In the genomic region with DNA sequence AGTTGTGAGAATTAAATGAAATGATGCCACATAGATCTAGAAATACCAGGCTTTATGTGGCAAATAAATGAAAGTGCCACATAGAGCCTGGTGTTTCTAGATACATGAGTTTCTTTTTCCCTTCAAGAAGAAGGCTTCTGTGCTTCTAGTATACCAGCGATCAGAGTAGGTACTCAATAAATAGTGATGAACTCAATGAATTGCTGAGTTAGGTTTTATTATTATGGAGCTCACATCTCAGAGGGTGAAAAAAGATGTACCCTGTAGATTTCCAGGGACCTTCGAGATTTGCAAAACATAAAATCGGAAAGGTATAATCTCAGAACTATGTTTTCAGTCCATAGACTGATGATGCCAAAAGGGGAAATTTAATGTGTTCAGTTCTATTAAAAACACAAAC, we compare ENCODE assay signal across 10 cellular contexts. TPM values are rescaled to one million over a fixed set of nuclear protein-coding genes. Genes with fewer than 3 reads are reported as not detected.
A peak's percentile ranks its signal among the peaks of the same experiment; 100 is the strongest.
DNase-seq lines count a peak whose midpoint lies in the region; ATAC-seq and TF ChIP-seq lines count a peak whose summit lies in the region.
"Had no signal": no experiment of that assay in that cellular context is flagged by ENCODE, and none has a peak within 500 bp of the region (broad histone marks: within the 10 kb centered on the region; RNA-seq: fewer than 3 reads in every experiment).

No MANE protein-coding gene starts in this region.

- H3K4me3 ChIP-seq in breast epithelium, result no peak overlapping the region

- H3K9me3 Mint-ChIP-seq in activated CD8-positive, alpha-beta memory T cell treated with anti-CD3 and anti-CD28 coated beads, Interleukin-2, amount 10 ng/mL, durations not matched to agents 7 days and 5 days (ENCODE audit: low read depth), result no peaks in the 10 kb centered on the region
- H3K9me3 Mint-ChIP-seq in natural killer cell, result no peaks in the 10 kb centered on the region
- H3K9me3 Mint-ChIP-seq in type B pancreatic cell, result no peaks in the 10 kb centered on the region
- H3K9me3 Mint-ChIP-seq: activated T-helper 2 cell treated with anti-CD3 and anti-CD28 coated beads, Interferon-gamma antibody, Interleukin-2, Interleukin-4, amounts not matched to agents 10 μg/mL and 5 μg/mL and 100 μg/mL, durations not matched to agents 14 hours and 24 hours and 36 hours had no signal

- H3K36me3 Mint-ChIP-seq in activated CD8-positive, alpha-beta memory T cell treated with anti-CD3 and anti-CD28 coated beads, Interleukin-2, amount 10 ng/mL, durations not matched to agents 7 days and 5 days, result peaks cover 4% of the 10 kb centered on the region
- H3K36me3 Mint-ChIP-seq in natural killer cell (no peaks in the 10 kb centered on the region), type B pancreatic cell (no peaks in the 10 kb centered on the region)

- H3K27me3 Mint-ChIP-seq in activated CD8-positive, alpha-beta memory T cell treated with anti-CD3 and anti-CD28 coated beads, Interleukin-2, amount 10 ng/mL, durations not matched to agents 7 days and 5 days, result peaks cover 4% of the 10 kb centered on the region
- no peaks in the 10 kb centered on the region for H3K27me3 Mint-ChIP-seq in natural killer cell (ENCODE audit: low read depth in 2 of 2)
- H3K27me3 Mint-ChIP-seq in type B pancreatic cell, result peaks cover 23% of the 10 kb centered on the region

- H3K36me3 ChIP-seq in breast epithelium, result no peaks in the 10 kb centered on the region

- CTCF ChIA-PET in activated CD8-positive, alpha-beta memory T cell treated with anti-CD3 and anti-CD28 coated beads, Interleukin-2, amount 10 ng/mL, durations not matched to agents 7 days and 5 days (lab: Charles Lee), result interaction anchor here (0.9 to 5.1 kb wide), 8 partner anchors 21 to 384 kb away, joined by 3 to 25 read pairs (median 3); a partner anchor contains a TSS

- H3K27me3 ChIP-seq in breast epithelium, result no peaks in the 10 kb centered on the region

- H3K27ac ChIP-seq in breast epithelium, result peak overlapping the region; percentile 95 to 96

- no peak overlapping the region for H3K4me3 Mint-ChIP-seq in activated CD8-positive, alpha-beta memory T cell treated with anti-CD3 and anti-CD28 coated beads, Interleukin-2, amount 10 ng/mL, durations not matched to agents 7 days and 5 days
- peak overlapping the region; percentile 80 for H3K4me3 Mint-ChIP-seq in natural killer cell
- H3K4me3 Mint-ChIP-seq in type B pancreatic cell, result peak overlapping the region; percentile 84

- H3K4me1 Mint-ChIP-seq in activated CD8-positive, alpha-beta memory T cell treated with anti-CD3 and anti-CD28 coated beads, Interleukin-2, amount 10 ng/mL, durations not matched to agents 7 days and 5 days, result peaks cover 41% of the 10 kb centered on the region
- H3K4me1 Mint-ChIP-seq in natural killer cell, result peaks cover 30 to 34% of the 10 kb centered on the region in 2 donors
- peaks cover 29% of the 10 kb centered on the region for H3K4me1 Mint-ChIP-seq in type B pancreatic cell (ENCODE audit: unreplicated experiment)

- TF ChIP-seq POLR2A in breast epithelium (IDR thresholded peaks at IDR 0.05), result no peak

- H3K4me1 ChIP-seq in breast epithelium, result peaks cover 3 to 6% of the 10 kb centered on the region in 2 donors

- no peaks in the 10 kb centered on the region for H3K9me3 ChIP-seq in breast epithelium

- intact Hi-C loops in breast epithelium (cut with DNase I; ENCODE audit: low total_unique reads), result no loop called here
- intact Hi-C loops in natural killer cell (cut with micrococcal nuclease), result no loop called here
- intact Hi-C loops in Right ventricle myocardium superior (cut with DNase I), result no loop called here

- DNase-seq in activated CD8-positive, alpha-beta memory T cell treated with anti-CD3 and anti-CD28 coated beads, Interleukin-2, amount 10 ng/mL, durations not matched to agents 7 days and 5 days, result no peak
- no peak for DNase-seq in activated CD8-positive, alpha-beta memory T cell treated with anti-CD3 and anti-CD28 coated beads, Interleukin-2, amount 50 U/mL, for 4 hours
- DNase-seq in breast epithelium (ENCODE audit: low spot score in 2 of 2), result no peak
- DNase-seq in natural killer cell, result no peak
- no peak for DNase-seq in type B pancreatic cell (ENCODE audit: extremely low spot score, unreplicated experiment)
- DNase-seq in Right ventricle myocardium superior, result no peak
- DNase-seq in islet precursor cell, result no peak
- DNase-seq: NCI-H187 treated with DMSO at 0.1 percent for 48 hours had no signal

- peak overlapping the region; percentile 66 for H3K27ac Mint-ChIP-seq in activated CD8-positive, alpha-beta memory T cell treated with anti-CD3 and anti-CD28 coated beads, Interleukin-2, amount 10 ng/mL, durations not matched to agents 7 days and 5 days
- H3K27ac Mint-ChIP-seq in natural killer cell, result peak overlapping the region; percentile 78 to 83
- peak overlapping the region; percentile 98 for H3K27ac Mint-ChIP-seq in type B pancreatic cell
- H3K27ac Mint-ChIP-seq: activated T-helper 2 cell treated with anti-CD3 and anti-CD28 coated beads, Interferon-gamma antibody, Interleukin-2, Interleukin-4, amounts not matched to agents 10 μg/mL and 5 μg/mL and 100 μg/mL, durations not matched to agents 14 hours and 24 hours and 36 hours had no signal

- TF ChIP-seq CTCF in breast epithelium (IDR thresholded peaks at IDR 0.05), result no peak
- no peak for TF ChIP-seq CTCF in natural killer cell (IDR thresholded peaks at IDR 0.05)
- no peak for TF ChIP-seq CTCF in type B pancreatic cell (conservative IDR thresholded peaks at IDR 0.05)

- no peak for ATAC-seq in activated CD8-positive, alpha-beta memory T cell treated with anti-CD3 and anti-CD28 coated beads, Interleukin-2, amount 10 ng/mL, durations not matched to agents 7 days and 5 days
- ATAC-seq in natural killer cell, result no peak
- ATAC-seq in Right ventricle myocardium superior (ENCODE audit: poor library complexity), result no peak
- no peak for ATAC-seq in HG03439 (IDR thresholded peaks at IDR 0.05; ENCODE audit: unreplicated experiment)

RNA-seq across cellular contexts. Expression of a gene that starts 2.3 kb away (rescaled TPM):
- total RNA-seq in activated CD8-positive, alpha-beta memory T cell treated with anti-CD3 and anti-CD28 coated beads, Interleukin-2, amount 10 ng/mL, durations not matched to agents 7 days and 5 days, result 10 to 100 TPM; 81.5 to 99.3 TPM
- total RNA-seq in breast epithelium (10 to 100 TPM; 25.4 to 47.5 (median 42.3) TPM), natural killer cell (100 to 1,000 TPM in 1 of 3 donors, 10 to 100 TPM in 2; 83.1 to 114 (median 94.5) TPM), type B pancreatic cell (ENCODE audit: low replicate concordance) (112 and 136 TPM in 2 replicates), Right ventricle myocardium superior (48.8 TPM)
